In the genomic region with DNA sequence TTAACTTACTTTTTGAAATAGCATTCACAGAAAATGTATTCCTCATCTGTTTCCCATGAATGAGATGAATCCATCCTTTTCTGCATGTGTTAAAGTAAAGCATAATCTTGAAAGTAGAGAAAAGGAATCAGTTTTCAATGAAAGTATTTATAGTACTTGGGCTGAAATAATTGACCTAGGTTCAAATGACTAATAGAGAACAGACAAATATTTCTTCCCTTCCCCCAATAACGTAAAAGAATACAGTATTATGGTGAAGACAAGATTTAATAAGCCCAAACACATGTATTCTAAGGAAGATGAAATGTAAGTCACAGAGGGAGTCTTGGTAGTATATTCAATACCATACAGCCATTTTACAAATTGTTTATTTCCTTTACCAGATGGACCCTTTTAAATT, we compare ENCODE assay signal across 19 cellular contexts.
"Had no signal": no experiment of that assay in that cellular context is flagged by ENCODE, and none has a peak within 500 bp of the region (broad histone marks: within the 10 kb centered on the region; RNA-seq: fewer than 3 reads in every experiment).

No MANE protein-coding gene starts in this region.

- H3K4me1 ChIP-seq: foreskin keratinocyte, spleen had no signal

- ATAC-seq: effector memory CD8-positive, alpha-beta T cell had no signal

- DNase-seq: activated CD4-positive, alpha-beta T cell treated with anti-CD3 and anti-CD28 coated beads, Interleukin-2, amount 10 ng/mL, durations not matched to agents 7 days and 5 days; activated gamma-delta T cell treated with Interleukin-2 at 50 U/mL for 16 hours; amygdala; dermis blood vessel endothelial cell; effector memory CD8-positive, alpha-beta T cell; head of caudate nucleus; immature natural killer cell; lower lobe of right lung; spleen; stimulated activated CD4-positive, alpha-beta T cell treated with anti-CD3 and anti-CD28 coated beads, Interleukin-1b, Interleukin-23, amount 100 ng/mL, for 48 hours; SW 1271 had no signal

- H3K9me3 ChIP-seq: lower lobe of right lung, right atrium auricular region, spleen, thoracic aorta had no signal

- H3K27me3 Mint-ChIP-seq: activated CD4-positive, alpha-beta T cell treated with anti-CD3 and anti-CD28 coated beads, Interleukin-2, amount 10 ng/mL, durations not matched to agents 7 days and 5 days; activated naive CD8-positive, alpha-beta T cell; brain; central memory CD8-positive, alpha-beta T cell; effector memory CD8-positive, alpha-beta T cell; progenitor cell of endocrine pancreas had no signal

- H3K9me3 Mint-ChIP-seq: activated CD4-positive, alpha-beta T cell treated with anti-CD3 and anti-CD28 coated beads, Interleukin-2, amount 10 ng/mL, durations not matched to agents 7 days and 5 days had no signal

- H3K27ac ChIP-seq: epithelial cell of prostate, foreskin keratinocyte, lower lobe of right lung, spleen had no signal

- H3K27me3 ChIP-seq: right atrium auricular region, spleen had no signal

- H3K27ac Mint-ChIP-seq: activated CD4-positive, alpha-beta T cell treated with anti-CD3 and anti-CD28 coated beads, Interleukin-2, amount 10 ng/mL, durations not matched to agents 7 days and 5 days; activated naive CD8-positive, alpha-beta T cell; effector memory CD8-positive, alpha-beta T cell; immature natural killer cell had no signal

- H3K4me1 Mint-ChIP-seq: activated CD4-positive, alpha-beta T cell treated with anti-CD3 and anti-CD28 coated beads, Interleukin-2, amount 10 ng/mL, durations not matched to agents 7 days and 5 days; central memory CD8-positive, alpha-beta T cell; immature natural killer cell had no signal

- H3K36me3 Mint-ChIP-seq: activated naive CD8-positive, alpha-beta T cell; brain had no signal

- H3K36me3 ChIP-seq: lower lobe of right lung, right atrium auricular region, spleen, thoracic aorta had no signal

- H3K4me3 Mint-ChIP-seq: activated CD4-positive, alpha-beta T cell treated with anti-CD3 and anti-CD28 coated beads, Interleukin-2, amount 10 ng/mL, durations not matched to agents 7 days and 5 days; activated naive CD8-positive, alpha-beta T cell; central memory CD8-positive, alpha-beta T cell; effector memory CD8-positive, alpha-beta T cell; immature natural killer cell had no signal

- H3K4me3 ChIP-seq: lower lobe of right lung, right atrium auricular region, spleen, thoracic aorta had no signal
